ENCODE assay signal across 34 cellular contexts in the genomic region with DNA sequence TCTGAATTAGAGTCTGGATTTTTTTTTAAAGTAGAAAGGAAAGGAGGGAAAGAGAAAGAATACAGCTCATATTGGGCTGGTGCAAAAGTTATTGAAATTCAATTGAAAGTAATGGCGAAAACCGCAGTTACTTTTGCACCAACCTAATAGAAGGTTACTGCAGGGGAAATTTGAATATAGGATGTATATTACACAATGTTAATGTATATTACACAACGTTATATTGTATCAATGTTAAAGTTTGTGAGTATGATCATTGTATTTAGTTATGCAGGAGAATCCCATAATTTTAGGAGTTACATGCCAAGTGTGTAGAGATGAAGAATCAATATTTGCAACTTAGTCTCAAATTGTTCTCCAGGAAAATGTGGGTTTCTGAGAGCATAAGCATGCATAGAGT.
"Had no signal": no experiment of that assay in that cellular context is flagged by ENCODE, and none has a peak within 500 bp of the region (broad histone marks: within the 10 kb centered on the region; RNA-seq: fewer than 3 reads in every experiment).

No MANE protein-coding gene starts in this region.

- ATAC-seq: activated CD8-positive, alpha-beta T cell treated with anti-CD3 and anti-CD28 coated beads for 36 hours; activated naive CD4-positive, alpha-beta T cell treated with anti-CD3 and anti-CD28 coated beads, Interleukin-2, amount 50 U/mL, for 72 hours; activated T-cell treated with anti-CD3 and anti-CD28 coated beads, Interleukin-2, amount 50 U/mL, for 4 hours; activated T-cell treated with anti-CD3 and anti-CD28 coated beads, Interleukin-2, amount 50 U/mL, for 72 hours; activated T-helper 17 cell treated with anti-CD3 and anti-CD28 coated beads, Interleukin-2, amount 50 U/mL, for 72 hours; body of pancreas had no signal

- H3K4me3 Mint-ChIP-seq: activated B cell treated with CpG ODN at 0.5 μM for 24 hours; activated CD4-positive, alpha-beta memory T cell treated with anti-CD3 and anti-CD28 coated beads for 36 hours; activated CD4-positive, alpha-beta T cell treated with anti-CD3 and anti-CD28 coated beads, Interleukin-2, amount 10 ng/mL, durations not matched to agents 24 days and 14 days; activated CD8-positive, alpha-beta T cell treated with anti-CD3 and anti-CD28 coated beads for 36 hours; activated naive CD4-positive, alpha-beta T cell treated with anti-CD3 and anti-CD28 coated beads for 36 hours; activated naive CD8-positive, alpha-beta T cell treated with anti-CD3 and anti-CD28 coated beads for 36 hours; activated T-cell treated with anti-CD3 and anti-CD28 coated beads, Interleukin-2, amount 50 U/mL, for 4 hours; activated T-cell treated with anti-CD3 and anti-CD28 coated beads, Interleukin-2, amount 50 U/mL, for 72 hours; activated T-helper 17 cell treated with anti-CD3 and anti-CD28 coated beads, Interleukin-2, amount 50 U/mL, for 72 hours had no signal

- H3K27me3 ChIP-seq: adrenal gland, body of pancreas, brain microvascular endothelial cell, breast epithelium had no signal

- H3K36me3 ChIP-seq: breast epithelium had no signal

- H3K27ac ChIP-seq: adrenal gland, body of pancreas, brain microvascular endothelial cell, breast epithelium, VCaP had no signal

- H3K9me3 ChIP-seq: adrenal gland, body of pancreas, breast epithelium had no signal

- DNase-seq: activated B cell treated with CpG ODN at 0.5 μM for 24 hours; activated CD4-positive, alpha-beta memory T cell treated with anti-CD3 and anti-CD28 coated beads for 36 hours; activated CD4-positive, alpha-beta T cell treated with anti-CD3 and anti-CD28 coated beads for 4 hours; activated CD4-positive, alpha-beta T cell treated with anti-CD3 and anti-CD28 coated beads, Interleukin-2, amount 10 ng/mL, durations not matched to agents 24 days and 14 days; activated CD4-positive, alpha-beta T cell treated with anti-CD3 and anti-CD28 coated beads, Interleukin-2, amount 50 U/mL, for 1 hour; activated CD4-positive, alpha-beta T cell treated with anti-CD3 and anti-CD28 coated beads, Interleukin-2, amount 50 U/mL, for 4 hours; activated CD4-positive, CD25-positive, alpha-beta regulatory T cell treated with anti-CD3 and anti-CD28 coated beads, Interleukin-2, amount 50 U/mL, for 72 hours; activated CD8-positive, alpha-beta memory T cell treated with anti-CD3 and anti-CD28 coated beads, Interleukin-2, amount 50 U/mL, for 4 hours; activated CD8-positive, alpha-beta T cell treated with anti-CD3 and anti-CD28 coated beads for 36 hours; activated effector memory CD4-positive, alpha-beta T cell treated with anti-CD3 and anti-CD28 coated beads, Interleukin-2, amount 50 U/mL, for 16 hours; activated gamma-delta T cell treated with Interleukin-2 at 50 U/mL for 16 hours; activated naive CD4-positive, alpha-beta T cell; activated naive CD4-positive, alpha-beta T cell treated with anti-CD3 and anti-CD28 coated beads for 36 hours; activated naive CD4-positive, alpha-beta T cell treated with anti-CD3 and anti-CD28 coated beads, Interleukin-2, amount 50 U/mL, for 16 hours; activated naive CD8-positive, alpha-beta T cell treated with anti-CD3 and anti-CD28 coated beads for 36 hours; activated T-cell treated with anti-CD3 and anti-CD28 coated beads for 4 hours; activated T-cell treated with anti-CD3 and anti-CD28 coated beads, Interleukin-2, amount 50 U/mL, for 1 hour; activated T-cell treated with anti-CD3 and anti-CD28 coated beads, Interleukin-2, amount 50 U/mL, for 4 hours; activated T-cell treated with anti-CD3 and anti-CD28 coated beads, Interleukin-2, amount 50 U/mL, for 72 hours; adrenal gland; amniotic stem cell; aorta; body of pancreas; brain microvascular endothelial cell; central memory CD4-positive, alpha-beta T cell; T-helper 2 cell; T-helper 9 cell had no signal

- H3K9me3 Mint-ChIP-seq: activated B cell treated with CpG ODN at 0.5 μM for 24 hours; activated CD4-positive, alpha-beta memory T cell treated with anti-CD3 and anti-CD28 coated beads for 36 hours; activated CD4-positive, alpha-beta T cell treated with anti-CD3 and anti-CD28 coated beads, Interleukin-2, amount 10 ng/mL, durations not matched to agents 24 days and 14 days; activated CD8-positive, alpha-beta T cell treated with anti-CD3 and anti-CD28 coated beads for 36 hours; activated naive CD4-positive, alpha-beta T cell treated with anti-CD3 and anti-CD28 coated beads for 36 hours; activated naive CD4-positive, alpha-beta T cell treated with anti-CD3 and anti-CD28 coated beads, Interleukin-2, amount 50 U/mL, for 72 hours; activated naive CD8-positive, alpha-beta T cell treated with anti-CD3 and anti-CD28 coated beads for 36 hours; activated T-cell treated with anti-CD3 and anti-CD28 coated beads, Interleukin-2, amount 50 U/mL, for 4 hours; activated T-cell treated with anti-CD3 and anti-CD28 coated beads, Interleukin-2, amount 50 U/mL, for 72 hours; activated T-helper 1 cell treated with anti-CD3 and anti-CD28 coated beads, Interleukin-12 subunit alpha, Interleukin-12 subunit beta, Interleukin-2, Interleukin-4 antibody, amounts not matched to agents 30 ng/mL and 10 ng/mL and 1 ng/mL, durations not matched to agents 14 hours and 24 hours and 36 hours; activated T-helper 17 cell treated with anti-CD3 and anti-CD28 coated beads, Interleukin-2, amount 50 U/mL, for 72 hours; T-helper 1 cell treated with Interleukin-12 subunit alpha and Interleukin-12 subunit beta and Interleukin-4 antibody, amounts not matched to agents 30 μg/mL and 1 μg/mL, for 36 hours; T-helper 2 cell treated with Interferon-gamma antibody and Interleukin-4, amounts not matched to agents 5 μg/mL and 100 μg/mL, for 36 hours had no signal

- H3K27ac Mint-ChIP-seq: activated B cell treated with CpG ODN at 0.5 μM for 24 hours; activated CD4-positive, alpha-beta memory T cell treated with anti-CD3 and anti-CD28 coated beads for 36 hours; activated CD4-positive, alpha-beta T cell treated with anti-CD3 and anti-CD28 coated beads, Interleukin-2, amount 10 ng/mL, durations not matched to agents 24 days and 14 days; activated CD8-positive, alpha-beta T cell treated with anti-CD3 and anti-CD28 coated beads for 36 hours; activated naive CD4-positive, alpha-beta T cell treated with anti-CD3 and anti-CD28 coated beads for 36 hours; activated naive CD4-positive, alpha-beta T cell treated with anti-CD3 and anti-CD28 coated beads, Interleukin-2, amount 50 U/mL, for 72 hours; activated naive CD8-positive, alpha-beta T cell treated with anti-CD3 and anti-CD28 coated beads for 36 hours; activated T-cell treated with anti-CD3 and anti-CD28 coated beads, Interleukin-2, amount 50 U/mL, for 72 hours; activated T-helper 17 cell treated with anti-CD3 and anti-CD28 coated beads, Interleukin-2, amount 50 U/mL, for 72 hours; T-helper 1 cell treated with Interleukin-12 subunit alpha and Interleukin-12 subunit beta and Interleukin-4 antibody, amounts not matched to agents 30 μg/mL and 1 μg/mL, for 36 hours; T-helper 2 cell treated with Interferon-gamma antibody and Interleukin-4, amounts not matched to agents 5 μg/mL and 100 μg/mL, for 36 hours had no signal

- H3K4me3 ChIP-seq: adrenal gland, body of pancreas, breast epithelium had no signal
